ENCODE assay signal across 11 cellular contexts in the genomic region with DNA sequence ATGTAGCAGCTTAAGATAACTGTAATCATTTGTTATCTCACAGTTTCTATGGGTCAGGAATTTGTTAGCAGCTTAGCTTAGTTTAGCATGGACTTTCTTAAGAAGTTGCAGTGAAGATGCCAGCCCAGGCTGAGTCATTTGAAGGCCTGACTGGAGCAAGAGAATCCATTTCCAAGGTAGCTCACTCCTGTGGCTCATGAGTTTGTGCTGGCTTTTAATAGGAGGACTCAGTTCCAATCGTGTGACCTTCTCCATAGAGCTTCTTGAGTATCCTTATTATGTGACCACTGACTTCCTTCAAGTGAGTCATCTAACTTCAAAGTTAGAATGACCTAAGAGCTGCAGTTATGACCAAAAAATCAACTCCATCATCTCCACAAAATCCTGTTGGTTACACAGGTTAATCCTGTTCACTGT. TPM values are rescaled to one million over a fixed set of nuclear protein-coding genes. Genes with fewer than 3 reads are reported as not detected.
DNase-seq lines count a peak whose midpoint lies in the region; FAIRE-seq and TF ChIP-seq lines count a peak whose summit lies in the region.
"Had no signal": no experiment of that assay in that cellular context is flagged by ENCODE, and none has a peak within 500 bp of the region (broad histone marks: within the 10 kb centered on the region; RNA-seq: fewer than 3 reads in every experiment).

No MANE protein-coding gene starts in this region.

- no peaks in the 10 kb centered on the region for H3K9me3 Mint-ChIP-seq in progenitor cell of endocrine pancreas (ENCODE audit: low read depth)

- no peaks in the 10 kb centered on the region for H3K9me2 ChIP-seq in Loucy (replicated peaks; ENCODE audit: low read depth, low read length)

- H3K9ac ChIP-seq in Loucy (ENCODE audit: low read depth, low read length, poor library complexity, severe bottlenecking), result peak overlapping the region; percentile 71

- H3K36me3 Mint-ChIP-seq in progenitor cell of endocrine pancreas (ENCODE audit: insufficient read depth), result peaks cover 4% of the 10 kb centered on the region

- H3K4me1 ChIP-seq in Loucy (ENCODE audit: insufficient read depth, low read length, poor library complexity, severe bottlenecking), result peaks cover 30% of the 10 kb centered on the region
- peaks cover 19% of the 10 kb centered on the region for H3K4me1 ChIP-seq in osteoblast (ENCODE audit: insufficient read depth, low read length)
- peaks cover 39 to 92% (median 63%) of the 10 kb centered on the region in 6 donors for H3K4me1 ChIP-seq in spleen

- no peak for TF ChIP-seq POLR2A in spleen (IDR thresholded peaks at IDR 0.05)

- FAIRE-seq in bronchial epithelial cell (lab: Jason Lieb, UNC), result no peak

- H3K4me3 Mint-ChIP-seq in progenitor cell of endocrine pancreas (ENCODE audit: low read depth), result no peak overlapping the region

- peak overlapping the region; percentile 88 for H3K4me3 ChIP-seq in Loucy (ENCODE audit: low read length, poor library complexity, severe bottlenecking)
- H3K4me3 ChIP-seq in bronchial epithelial cell (ENCODE audit: low read depth, low read length), result no peak overlapping the region
- H3K4me3 ChIP-seq in osteoblast (ENCODE audit: insufficient read depth, low read length), result no peak overlapping the region
- peak overlapping the region in 2 of 8 donors; percentile 88 to 99 for H3K4me3 ChIP-seq in spleen

- 56 to 89% (median 69%) methylated on average over 1 of the region's 1 CpG for WGBS in spleen, 5 donors

- no peaks in the 10 kb centered on the region for H3K27me3 Mint-ChIP-seq in progenitor cell of endocrine pancreas

- TF ChIP-seq CTCF in Loucy (conservative IDR thresholded peaks at IDR 0.05; ENCODE audit: low read length) (no peak), bronchial epithelial cell (IDR thresholded peaks at IDR 0.05; ENCODE audit: insufficient read depth, low read length, severe bottlenecking) (no peak), osteoblast (IDR thresholded peaks at IDR 0.05; ENCODE audit: extremely low read depth, low read depth, low read length) (no peak), progenitor cell of endocrine pancreas (IDR thresholded peaks at IDR 0.05; ENCODE audit: unreplicated experiment) (no peak), spleen (IDR thresholded peaks at IDR 0.05 in 8 of 11, conservative IDR thresholded peaks at IDR 0.05 in 3 of 11) (no peak)

- intact Hi-C loops in spleen (cut with DNase I; ENCODE audit: low total_unique reads), result no loop called here

- no peaks in the 10 kb centered on the region for H3F3A ChIP-seq in Loucy (ENCODE audit: low read depth)

- H3K36me3 ChIP-seq in Loucy (ENCODE audit: insufficient read depth, low read length) (peaks cover 11% of the 10 kb centered on the region; the same call in 1 of the 2 replicates), bronchial epithelial cell (ENCODE audit: control insufficient read depth, insufficient read depth, low read length) (no peaks in the 10 kb centered on the region), osteoblast (ENCODE audit: insufficient read depth, low read length) (peaks cover 24% of the 10 kb centered on the region), spleen (peaks cover 0 to 46% (median 20%) of the 10 kb centered on the region in 6 donors)

- H3K27ac Mint-ChIP-seq in progenitor cell of endocrine pancreas, result no peak overlapping the region

- H3K79me2 ChIP-seq in Loucy (ENCODE audit: insufficient read depth, low read length) (peaks cover 43% of the 10 kb centered on the region), osteoblast (ENCODE audit: insufficient read depth, low read length) (peaks cover 48% of the 10 kb centered on the region)

- H4K20me1 ChIP-seq in Loucy (ENCODE audit: insufficient read depth, low read length, poor library complexity, severe bottlenecking) (no peaks in the 10 kb centered on the region), osteoblast (ENCODE audit: insufficient read depth, low read length) (no peaks in the 10 kb centered on the region)

- DNase-seq in activated CD4-positive, alpha-beta T cell treated with anti-CD3 and anti-CD28 coated beads for 48 hours, result peak; percentile 14
- no peak for DNase-seq in activated CD4-positive, alpha-beta T cell treated with anti-CD3 and anti-CD28 coated beads, Interleukin-2, amount 50 U/mL, for 1 hour
- DNase-seq in bronchial epithelial cell (ENCODE audit: low read depth) (peak; percentile 24), osteoblast (ENCODE audit: insufficient read length, low spot score, missing footprints) (peak; percentile 66), progenitor cell of endocrine pancreas (ENCODE audit: low spot score, unreplicated experiment) (no peak), spleen (no peak)
- no peak for DNase-seq in activated CD4-positive, alpha-beta T cell treated with anti-CD3 and anti-CD28 coated beads for 4 hours
- DNase-seq: NCI-H526; stimulated activated CD4-positive, alpha-beta T cell treated with anti-CD3 and anti-CD28 coated beads, Interleukin-4, amount 100 ng/mL, for 24 hours; upper lobe of left lung had no signal

- H3K4me1 Mint-ChIP-seq in progenitor cell of endocrine pancreas (ENCODE audit: low read depth), result peaks cover 1% of the 10 kb centered on the region

- H3K4me2 ChIP-seq in Loucy (ENCODE audit: low read depth, low read length, poor library complexity, severe bottlenecking), result peak overlapping the region; percentile 95
- peak overlapping the region; percentile 99 for H3K4me2 ChIP-seq in osteoblast (ENCODE audit: insufficient read depth, low read length)

- no peaks in the 10 kb centered on the region for H3K27me3 ChIP-seq in Loucy (ENCODE audit: insufficient read depth, low read length, poor library complexity, severe bottlenecking)
- H3K27me3 ChIP-seq in bronchial epithelial cell (ENCODE audit: control insufficient read depth, insufficient read depth, low read length), result no peaks in the 10 kb centered on the region
- no peaks in the 10 kb centered on the region for H3K27me3 ChIP-seq in osteoblast (ENCODE audit: insufficient read depth, low read length)
- H3K27me3 ChIP-seq in spleen (replicated peaks in 1 of 7), result no peaks in the 10 kb centered on the region
- H3K27me3 ChIP-seq: upper lobe of left lung had no signal

- H2AFZ ChIP-seq in Loucy (ENCODE audit: low read length), result no peak overlapping the region
- H2AFZ ChIP-seq in osteoblast (ENCODE audit: low read length), result no peak overlapping the region

- H3K9me3 ChIP-seq in Loucy (ENCODE audit: insufficient read depth, low read depth, low read length) (no peaks in the 10 kb centered on the region), osteoblast (ENCODE audit: low read depth, low read length) (no peaks in the 10 kb centered on the region), spleen (no peaks in the 10 kb centered on the region)
- H3K9me3 ChIP-seq: upper lobe of left lung had no signal

- H3K27ac ChIP-seq in osteoblast (ENCODE audit: low read depth, low read length) (peak overlapping the region; percentile 66), spleen (no peak overlapping the region)

RNA-seq across cellular contexts. Expression of a gene that starts 1.4 kb away (rescaled TPM):
- 3.7 and 3.8 TPM in 2 replicates for total RNA-seq in bronchial epithelial cell
- total RNA-seq in osteoblast, result 6.2 and 8.0 TPM in 2 replicates
- total RNA-seq in progenitor cell of endocrine pancreas, result 4.3 and 4.4 TPM in 2 replicates
- total RNA-seq in spleen, result 10 to 100 TPM; 10.0 to 17.2 (median 12.2) TPM
- 10 to 100 TPM in 1 of 3 donors, 1 to 10 TPM in 2; 4.9 to 13.0 (median 8.8) TPM for polyA plus RNA-seq in spleen

RNA-seq across cellular contexts. Expression of a gene that starts 1.6 kb away (rescaled TPM):
- total RNA-seq in bronchial epithelial cell (20.4 and 23.4 TPM in 2 replicates), osteoblast (29.2 and 29.3 TPM in 2 replicates), progenitor cell of endocrine pancreas (22.0 and 22.2 TPM in 2 replicates), spleen (10 to 100 TPM; 30.0 to 58.2 (median 37.5) TPM)
- polyA plus RNA-seq in spleen, result 10 to 100 TPM in 1 of 3 donors, 1 to 10 TPM in 2; 5.5 to 10.2 (median 9.1) TPM

Comparison
In these comparisons a context has a peak if more than half of its experiments do, and no peak if none do; other contexts are left out.
1. DNase-seq: peak in activated CD4-positive, alpha-beta T cell treated with anti-CD3 and anti-CD28 coated beads for 48 hours (single experiment), bronchial epithelial cell (single experiment) and osteoblast (single experiment); none in activated CD4-positive, alpha-beta T cell treated with anti-CD3 and anti-CD28 coated beads, Interleukin-2, amount 50 U/mL, for 1 hour (single experiment), progenitor cell of endocrine pancreas (single experiment), spleen (single experiment) and activated CD4-positive, alpha-beta T cell treated with anti-CD3 and anti-CD28 coated beads for 4 hours (0 of 2).